8 cellular contexts compared by ENCODE assay signal in genomic region chr6:2103644-2104523, GRCh38.
DNase-seq lines count a peak whose midpoint lies in the region; ATAC-seq and TF ChIP-seq lines count a peak whose summit lies in the region.

No MANE protein-coding gene starts in this region.

- DNase-seq in Ammon's horn (ENCODE audit: low spot score) (peak; percentile 58), GM13977 (ENCODE audit: low spot score) (peak; percentile 36), NCI-H446 treated with DMSO at 0.1 percent for 48 hours (lab: John Stamatoyannopoulos, UW) (peak; percentile 33), astrocyte of the spinal cord (ENCODE audit: low read depth, low spot score) (peak; percentile 70), immature natural killer cell (peak; percentile 26 to 34 (median 33)), thyroid gland (no peak)
- no peak for DNase-seq in activated CD4-positive, alpha-beta memory T cell treated with anti-CD3 and anti-CD28 coated beads for 36 hours

- H3K4me3 ChIP-seq in astrocyte of the spinal cord (ENCODE audit: low read depth, low read length) (peak overlapping the region; percentile 20), thyroid gland (replicated peaks in 1 of 3) (no peak overlapping the region)

- H3K36me3 ChIP-seq in thyroid gland: no peaks in the 10 kb centered on the region

- CTCF ChIA-PET in activated CD4-positive, alpha-beta memory T cell treated with anti-CD3 and anti-CD28 coated beads for 36 hours (lab: Charles Lee): interaction anchor here (0.6 to 1.4 kb wide), 21 partner anchors 9 to 507 kb away, joined by 3 to 20 read pairs (median 4); no protein-coding TSS in a partner anchor

- WGBS in thyroid gland, 2 donors: 57 to 59% methylated on average over 7 of the region's 7 CpGs

- intact Hi-C loops in thyroid gland (cut with DNase I): loop anchor here (2.0 kb wide), 2 partner anchors 499 to 507 kb away; no protein-coding TSS in a partner anchor
- intact Hi-C loops in activated CD4-positive, alpha-beta memory T cell treated with anti-CD3 and anti-CD28 coated beads for 36 hours (cut with micrococcal nuclease): loop anchor here (1.0 kb wide), 1 partner anchor 498 kb away; no protein-coding TSS in a partner anchor

- H3K4me1 Mint-ChIP-seq in immature natural killer cell: no peaks in the 10 kb centered on the region
- H3K4me1 Mint-ChIP-seq in activated CD4-positive, alpha-beta memory T cell treated with anti-CD3 and anti-CD28 coated beads for 36 hours (ENCODE audit: low read depth): no peaks in the 10 kb centered on the region

- POLR2A ChIA-PET in activated CD4-positive, alpha-beta memory T cell treated with anti-CD3 and anti-CD28 coated beads for 36 hours (lab: Charles Lee): no interaction called here

- H3K27me3 ChIP-seq in thyroid gland: no peaks in the 10 kb centered on the region

- H3K4me1 ChIP-seq in thyroid gland: no peaks in the 10 kb centered on the region

- no peak overlapping the region for H3K4me3 Mint-ChIP-seq in immature natural killer cell
- no peak overlapping the region for H3K4me3 Mint-ChIP-seq in activated CD4-positive, alpha-beta memory T cell treated with anti-CD3 and anti-CD28 coated beads for 36 hours

- no peak overlapping the region for H3K27ac Mint-ChIP-seq in immature natural killer cell
- H3K27ac Mint-ChIP-seq in activated CD4-positive, alpha-beta memory T cell treated with anti-CD3 and anti-CD28 coated beads for 36 hours: no peak overlapping the region

- H3K9me3 ChIP-seq in thyroid gland: no peaks in the 10 kb centered on the region

- no peaks in the 10 kb centered on the region for H3K9me3 Mint-ChIP-seq in immature natural killer cell
- no peaks in the 10 kb centered on the region for H3K9me3 Mint-ChIP-seq in activated CD4-positive, alpha-beta memory T cell treated with anti-CD3 and anti-CD28 coated beads for 36 hours

- TF ChIP-seq POLR2A in thyroid gland (IDR thresholded peaks at IDR 0.05): no peak

- peak; percentile 62 for TF ChIP-seq CTCF in GM13977 (IDR thresholded peaks at IDR 0.05; ENCODE audit: extremely low read depth, insufficient read depth, missing control alignments)
- peak; percentile 51 for TF ChIP-seq CTCF in astrocyte of the spinal cord (IDR thresholded peaks at IDR 0.05; ENCODE audit: low read depth, low read length)
- peak in 5 of 6 experiments; percentile 30 to 82 (median 64) for TF ChIP-seq CTCF in thyroid gland (IDR thresholded peaks at IDR 0.05)

- in situ Hi-C loops in GM13977 (cut with MboI; ENCODE audit: low pct_unique_long_range_greater_than_20kb, low sequenced_read_pairs, unreplicated experiment) (loop anchor here (25.0 kb wide), 2 partner anchors 258 to 492 kb away; partner anchors contain the start of gene FOXC1), astrocyte of the spinal cord (cut with HindIII; ENCODE audit: low sequenced_read_pairs) (no loop called here)

- H3K27ac ChIP-seq in thyroid gland: no peak overlapping the region

- peaks cover 0 to 3% (median 0%) of the 10 kb centered on the region in 3 donors for H3K27me3 Mint-ChIP-seq in immature natural killer cell (ENCODE audit: low read depth in 3 of 3)
- peaks cover 2% of the 10 kb centered on the region for H3K27me3 Mint-ChIP-seq in activated CD4-positive, alpha-beta memory T cell treated with anti-CD3 and anti-CD28 coated beads for 36 hours

- no peak for ATAC-seq in GM18870 (IDR thresholded peaks at IDR 0.05; ENCODE audit: unreplicated experiment)

- H3K36me3 Mint-ChIP-seq in immature natural killer cell: peaks cover 0 to 3% (median 0%) of the 10 kb centered on the region in 3 donors
- no peaks in the 10 kb centered on the region for H3K36me3 Mint-ChIP-seq in activated CD4-positive, alpha-beta memory T cell treated with anti-CD3 and anti-CD28 coated beads for 36 hours

Comparison
In these comparisons a context has a peak if more than half of its experiments do, and no peak if none do; other contexts are left out.
1. DNase-seq: peak in Ammon's horn (single experiment), GM13977 (single experiment), NCI-H446 treated with DMSO at 0.1 percent for 48 hours (single experiment), astrocyte of the spinal cord (single experiment) and immature natural killer cell (3 of 3); none in thyroid gland (0 of 2) and activated CD4-positive, alpha-beta memory T cell treated with anti-CD3 and anti-CD28 coated beads for 36 hours (single experiment).
2. Peak in every context shown above with its lines, with median percentiles within 50 percentile points of each other: CTCF ChIP-seq.